In genomic region chr5:71653119-71653518, GRCh38 we compare ENCODE assay signal across 15 cellular contexts.
DNase-seq lines count a peak whose midpoint lies in the region; ATAC-seq, FAIRE-seq and TF ChIP-seq lines count a peak whose summit lies in the region.
"Had no signal": no experiment of that assay in that cellular context is flagged by ENCODE, and none has a peak within 500 bp of the region (broad histone marks: within the 10 kb centered on the region; RNA-seq: fewer than 3 reads in every experiment).

No MANE protein-coding gene starts in this region.

- TF ChIP-seq CTCF in AG09309 (IDR thresholded peaks at IDR 0.05; ENCODE audit: control insufficient read depth, insufficient read depth, low read depth, low read length, missing control alignments) (no peak), astrocyte of the spinal cord (IDR thresholded peaks at IDR 0.05; ENCODE audit: low read depth, low read length) (no peak), kidney (IDR thresholded peaks at IDR 0.05; ENCODE audit: borderline replicate concordance, extremely low read depth, insufficient read depth) (no peak)

- H3K4me1 Mint-ChIP-seq in natural killer cell treated with Interleukin-12 subunit alpha and Interleukin-12 subunit beta and Interleukin-15 and Interleukin-18, amount 100 ng/mL, for 72 hours (ENCODE audit: low read depth in 2 of 2) = no peaks in the 10 kb centered on the region
- H3K4me1 Mint-ChIP-seq: CD14-positive monocyte had no signal

- no peak overlapping the region for H3K9ac ChIP-seq in kidney (ENCODE audit: low read length in 2 of 2)

- H3K9me3 ChIP-seq in kidney (ENCODE audit: control insufficient read depth in 1 of 2, low read length in 2 of 2) = no peaks in the 10 kb centered on the region

- H3K4me3 ChIP-seq in AG09309 (ENCODE audit: control insufficient read depth, low read depth, low read length) (no peak overlapping the region), astrocyte of the spinal cord (ENCODE audit: low read depth, low read length) (no peak overlapping the region), kidney (ENCODE audit: low read length in 2 of 2) (no peak overlapping the region)
- H3K4me3 ChIP-seq: dorsolateral prefrontal cortex had no signal

- intact Hi-C loops in kidney (cut with DNase I) = no loop called here

- H3K36me3 Mint-ChIP-seq in natural killer cell treated with Interleukin-12 subunit alpha and Interleukin-12 subunit beta and Interleukin-15 and Interleukin-18, amount 100 ng/mL, for 72 hours = peaks cover 34% of the 10 kb centered on the region

- peaks cover 14 to 27% of the 10 kb centered on the region in 2 donors for H3K36me3 ChIP-seq in kidney (ENCODE audit: control insufficient read depth in 1 of 2, insufficient read depth in 2 of 2, low read length in 2 of 2)

- H3K4me3 Mint-ChIP-seq in natural killer cell treated with Interleukin-12 subunit alpha and Interleukin-12 subunit beta and Interleukin-15 and Interleukin-18, amount 100 ng/mL, for 72 hours = no peak overlapping the region
- H3K4me3 Mint-ChIP-seq: CD14-positive monocyte, T-helper 17 cell had no signal

- no peak for FAIRE-seq in kidney (lab: Jason Lieb, UNC)

- DNase-seq in AG09309 (ENCODE audit: low read depth) = peak; percentile 8
- peak; percentile 62 for DNase-seq in M059J (ENCODE audit: low read depth)
- DNase-seq in astrocyte of the spinal cord (ENCODE audit: low read depth, low spot score) = peak; percentile 29
- peak; percentile 43 for DNase-seq in medulla oblongata (ENCODE audit: extremely low spot score)
- no peak for DNase-seq in kidney
- no peak for DNase-seq in natural killer cell treated with Interleukin-12 subunit alpha and Interleukin-12 subunit beta and Interleukin-15 and Interleukin-18, amount 100 ng/mL, for 72 hours (ENCODE audit: low spot score)
- DNase-seq in SHP77 (lab: John Stamatoyannopoulos, UW) = no peak
- DNase-seq: activated CD4-positive, alpha-beta T cell treated with anti-CD3 and anti-CD28 coated beads, Interleukin-2, amount 50 U/mL, for 48 hours; activated naive CD4-positive, alpha-beta T cell treated with Interleukin-2 at 50 U/mL for 16 hours; dorsolateral prefrontal cortex; hypothalamus; NCI-H1048; T-helper 17 cell had no signal

- H3K9me3 Mint-ChIP-seq in natural killer cell treated with Interleukin-12 subunit alpha and Interleukin-12 subunit beta and Interleukin-15 and Interleukin-18, amount 100 ng/mL, for 72 hours = no peaks in the 10 kb centered on the region

- ATAC-seq in HG03521 (IDR thresholded peaks at IDR 0.05; ENCODE audit: unreplicated experiment) = no peak
- ATAC-seq in natural killer cell treated with Interleukin-12 subunit alpha and Interleukin-12 subunit beta and Interleukin-15 and Interleukin-18, amount 100 ng/mL, for 72 hours = no peak
- ATAC-seq: T-helper 17 cell had no signal

- in situ Hi-C loops in astrocyte of the spinal cord (cut with HindIII; ENCODE audit: low sequenced_read_pairs) = no loop called here

- H3K27me3 Mint-ChIP-seq in natural killer cell treated with Interleukin-12 subunit alpha and Interleukin-12 subunit beta and Interleukin-15 and Interleukin-18, amount 100 ng/mL, for 72 hours = no peaks in the 10 kb centered on the region
- H3K27me3 Mint-ChIP-seq: T-helper 17 cell had no signal

- no peak overlapping the region for H3K27ac ChIP-seq in kidney (ENCODE audit: low read depth in 2 of 2, low read length in 2 of 2)

- H3K27ac Mint-ChIP-seq in natural killer cell treated with Interleukin-12 subunit alpha and Interleukin-12 subunit beta and Interleukin-15 and Interleukin-18, amount 100 ng/mL, for 72 hours = no peak overlapping the region
- H3K27ac Mint-ChIP-seq: T-helper 17 cell had no signal

- H3K4me1 ChIP-seq in kidney (ENCODE audit: control insufficient read depth in 1 of 2, insufficient read depth in 1 of 2, low read depth in 1 of 2, low read length in 2 of 2) = no peaks in the 10 kb centered on the region

Comparison
In these comparisons a context has a peak if more than half of its experiments do, and no peak if none do; other contexts are left out.
1. DNase-seq: peak in AG09309 (single experiment), M059J (single experiment), astrocyte of the spinal cord (single experiment) and medulla oblongata (single experiment); none in kidney (single experiment), natural killer cell treated with Interleukin-12 subunit alpha and Interleukin-12 subunit beta and Interleukin-15 and Interleukin-18, amount 100 ng/mL, for 72 hours (single experiment) and SHP77 (0 of 2).